9 cellular contexts compared by ENCODE assay signal in genomic region chr22:37887610-37888378, GRCh38. TPM values are rescaled to one million over a fixed set of nuclear protein-coding genes. Genes with fewer than 3 reads are reported as not detected.
A peak's percentile ranks its signal among the peaks of the same experiment; 100 is the strongest.
DNase-seq lines count a peak whose midpoint lies in the region; ATAC-seq, FAIRE-seq and TF ChIP-seq lines count a peak whose summit lies in the region.
"Had no signal": no experiment of that assay in that cellular context is flagged by ENCODE, and none has a peak within 500 bp of the region (broad histone marks: within the 10 kb centered on the region; RNA-seq: fewer than 3 reads in every experiment).

No MANE protein-coding gene starts in this region.

- TF ChIP-seq CTCF in A549 (IDR thresholded peaks at IDR 0.05): peak; percentile 20; the same call in 1 of the 3 replicates
- peak; percentile 69 for TF ChIP-seq CTCF in IMR-90 (conservative IDR thresholded peaks at IDR 0.05; ENCODE audit: low read depth, low read length)

- H3K27me3 ChIP-seq in IMR-90 (ENCODE audit: control insufficient read depth, insufficient read depth, low read length): no peaks in the 10 kb centered on the region

- dilution Hi-C loops in IMR-90 (cut with HindIII; ENCODE audit: low sequenced_read_pairs, unreplicated experiment): no loop called here

- FAIRE-seq in A549 (lab: Jason Lieb, UNC) (no peak), H54 (lab: Jason Lieb, UNC) (no peak)

- WGBS in A549 (ENCODE audit: missing lambda C conversion rate): 71% methylated on average over 6 of the region's 6 CpGs
- WGBS in IMR-90 (ENCODE audit: extremely low coverage in 2 of 2, insufficient read length in 1 of 2), 2 experiments: 0% methylated on average over 1 of the region's 6 CpGs; no CpG with 5 or more reads in 1 of the 2 experiments
- WGBS in mesodermal cell (ENCODE audit: insufficient coverage in 2 of 2), 2 experiments: 17 to 60% methylated on average over 1 of the region's 6 CpGs

- peak overlapping the region; percentile 31; the same call in 1 of the 2 replicates for H2BK120ac ChIP-seq in IMR-90 (ENCODE audit: low read depth, low read length)

- H3K36me3 ChIP-seq in IMR-90 (ENCODE audit: control insufficient read depth, insufficient read depth, low read length) (peaks cover 30% of the 10 kb centered on the region), mesodermal cell (ENCODE audit: control insufficient read depth, insufficient read depth, low read length) (peaks cover 76% of the 10 kb centered on the region)

- H3K4me1 ChIP-seq in A549: no peaks in the 10 kb centered on the region
- peaks cover 5% of the 10 kb centered on the region for H3K4me1 ChIP-seq in IMR-90 (ENCODE audit: control insufficient read depth, insufficient read depth, low read length)
- H3K4me1 ChIP-seq in mesodermal cell (ENCODE audit: control insufficient read depth, insufficient read depth, low read length, poor library complexity, severe bottlenecking): peaks cover 24% of the 10 kb centered on the region

- peak overlapping the region; percentile 51; the same call in 1 of the 2 replicates for H4K5ac ChIP-seq in IMR-90 (ENCODE audit: low read depth, low read length)

- DNase-seq in A549 (ENCODE audit: low read depth in 1 of 2, low spot score in 1 of 2): peak in 1 of 2 experiments; percentile 36
- peak; percentile 65 for DNase-seq in IMR-90
- DNase-seq in dermis blood vessel endothelial cell: peak; percentile 86
- no peak for DNase-seq in activated T-cell treated with anti-CD3 and anti-CD28 coated beads, Interleukin-2, amount 50 U/mL, for 72 hours
- no peak for DNase-seq in H54 (ENCODE audit: insufficient read length, low spot score)

- no peaks in the 10 kb centered on the region for H3K27me3 Mint-ChIP-seq in activated T-cell treated with anti-CD3 and anti-CD28 coated beads, Interleukin-2, amount 50 U/mL, for 72 hours (ENCODE audit: low read depth)
- H3K27me3 Mint-ChIP-seq: stimulated activated naive CD8-positive, alpha-beta T cell treated with anti-CD3 and anti-CD28 coated beads, Interleukin-15, Interleukin-2, amounts not matched to agents 100 ng/mL and 50 ng/mL, for 24 hours had no signal

- H3K14ac ChIP-seq in IMR-90 (replicated peaks; ENCODE audit: low read depth, low read length): peak overlapping the region; percentile 57

- H3K9me3 Mint-ChIP-seq in activated T-cell treated with anti-CD3 and anti-CD28 coated beads, Interleukin-2, amount 50 U/mL, for 72 hours: no peaks in the 10 kb centered on the region
- H3K9me3 Mint-ChIP-seq: stimulated activated naive CD8-positive, alpha-beta T cell treated with anti-CD3 and anti-CD28 coated beads, Interleukin-15, Interleukin-2, amounts not matched to agents 100 ng/mL and 50 ng/mL, for 24 hours had no signal

- H3K18ac ChIP-seq in IMR-90 (ENCODE audit: low read depth, low read length): peak overlapping the region; percentile 47; the same call in 1 of the 2 replicates

- H3K27ac Mint-ChIP-seq in activated T-cell treated with anti-CD3 and anti-CD28 coated beads, Interleukin-2, amount 50 U/mL, for 72 hours: no peak overlapping the region
- H3K27ac Mint-ChIP-seq: stimulated activated naive CD8-positive, alpha-beta T cell treated with anti-CD3 and anti-CD28 coated beads, Interleukin-15, Interleukin-2, amounts not matched to agents 100 ng/mL and 50 ng/mL, for 24 hours had no signal

- H2BK15ac ChIP-seq in IMR-90 (ENCODE audit: low read depth, low read length): 0 out of 3 replicates have a peak overlapping the region, but pooled peaks have one; percentile 16

- no peaks in the 10 kb centered on the region for H3K9me1 ChIP-seq in IMR-90 (ENCODE audit: insufficient read depth, low read length)

- H3K36me3 Mint-ChIP-seq in activated T-cell treated with anti-CD3 and anti-CD28 coated beads, Interleukin-2, amount 50 U/mL, for 72 hours (ENCODE audit: insufficient read depth in 2 of 2): peaks cover 6 to 24% of the 10 kb centered on the region in 2 donors

- TF ChIP-seq POLR2A in A549 (IDR thresholded peaks at IDR 0.05; ENCODE audit: low read length): no peak
- TF ChIP-seq POLR2A in IMR-90 (IDR thresholded peaks at IDR 0.05; ENCODE audit: low read depth, low read length): no peak; the same call in 1 of the 2 replicates
- no peak for TF ChIP-seq POLR2A in H54 (IDR thresholded peaks at IDR 0.05; ENCODE audit: low read depth, low read length)

- peak overlapping the region; percentile 43; the same call in 1 of the 2 replicates for H2BK20ac ChIP-seq in IMR-90 (ENCODE audit: low read depth, low read length)

- peak overlapping the region; percentile 67 for H2AK9ac ChIP-seq in IMR-90 (replicated peaks; ENCODE audit: low read depth, low read length, poor library complexity)

- H3K56ac ChIP-seq in IMR-90 (ENCODE audit: extremely low read depth, insufficient read depth, low read length): peak overlapping the region; percentile 42

- peak; percentile 12 to 21; a peak in 1 of 5 replicates for TF ChIP-seq RAD21 in A549 (conservative IDR thresholded peaks at IDR 0.05 in 1 of 2, IDR thresholded peaks at IDR 0.05 in 1 of 2)
- TF ChIP-seq RAD21 in IMR-90 (IDR thresholded peaks at IDR 0.05; ENCODE audit: low read length): peak; percentile 75

- CTCF ChIA-PET in A549 (lab: Yijun Ruan, JAX): interaction anchor here (0.6 to 3.4 kb wide), 13 partner anchors 8 to 69 kb away, joined by 3 to 15 read pairs (median 5); partner anchors contain the start of gene MICALL1
- CTCF ChIA-PET in IMR-90 (lab: Yijun Ruan, JAX): interaction anchor here (0.5 to 1.3 kb wide), 7 partner anchors 9 to 112 kb away, joined by 3 to 4 read pairs (median 3); no protein-coding TSS in a partner anchor

- H4K20me1 ChIP-seq in IMR-90 (ENCODE audit: insufficient read depth, low read length): peaks cover 17% of the 10 kb centered on the region

- H3K4me2 ChIP-seq in A549: no peak overlapping the region
- H3K4me2 ChIP-seq in IMR-90 (ENCODE audit: low read depth, low read length): peak overlapping the region; percentile 45; the same call in 1 of the 2 replicates

- peak overlapping the region; percentile 8; the same call in 1 of the 2 replicates for H3K9ac ChIP-seq in IMR-90 (ENCODE audit: low read depth, low read length)

- H3K4me3 ChIP-seq in A549 (no peak overlapping the region), IMR-90 (ENCODE audit: insufficient read depth, low read depth, low read length) (no peak overlapping the region), mesodermal cell (ENCODE audit: extremely low read depth, insufficient read depth, low read length, poor library complexity, severe bottlenecking) (no peak overlapping the region)

- H3K4ac ChIP-seq in IMR-90 (ENCODE audit: low read depth, low read length): peak overlapping the region; percentile 73

- BruUV-seq in IMR-90 (replicated peaks; lab: Mats Ljungman, UMichigan): no TSS peak

- peak overlapping the region; percentile 55 for H2BK5ac ChIP-seq in IMR-90 (ENCODE audit: low read depth, low read length, poor library complexity, severe bottlenecking)

- H4K91ac ChIP-seq in IMR-90 (ENCODE audit: insufficient read depth, low read depth, low read length): peak overlapping the region; percentile 67

- in situ Hi-C loops in IMR-90 (cut with MboI; ENCODE audit: low sequenced_read_pairs): no loop called here

- H3K9me3 ChIP-seq in A549: no peaks in the 10 kb centered on the region
- no peaks in the 10 kb centered on the region for H3K9me3 ChIP-seq in IMR-90 (ENCODE audit: control insufficient read depth, insufficient read depth, low read length)
- no peaks in the 10 kb centered on the region for H3K9me3 ChIP-seq in mesodermal cell (ENCODE audit: control insufficient read depth, low read length)

- intact Hi-C loops in IMR-90 (cut with micrococcal nuclease): loop anchor here (1.0 kb wide), 2 partner anchors 47 to 78 kb away; no protein-coding TSS in a partner anchor

- peak; percentile 71 to 83; a peak in 3 of 6 replicates for ATAC-seq in A549
- ATAC-seq in IMR-90 (ENCODE audit: low read depth): peak; percentile 87
- ATAC-seq in HG02610 (IDR thresholded peaks at IDR 0.05; ENCODE audit: unreplicated experiment): no peak
- ATAC-seq in GM18520 (IDR thresholded peaks at IDR 0.05; ENCODE audit: unreplicated experiment): no peak
- ATAC-seq in activated T-cell treated with anti-CD3 and anti-CD28 coated beads, Interleukin-2, amount 50 U/mL, for 72 hours (replicated peaks in 1 of 2): no peak

- H3K23ac ChIP-seq in IMR-90 (ENCODE audit: low read depth, low read length): 0 out of 2 replicates have a peak overlapping the region, but pooled peaks have one; percentile 2

- peaks cover 11 to 49% of the 10 kb centered on the region in 2 experiments for H3K79me1 ChIP-seq in IMR-90 (ENCODE audit: low read depth in 1 of 2, low read length in 2 of 2)

- no peak for TF ChIP-seq EP300 in A549 (IDR thresholded peaks at IDR 0.05)

- H2AFZ ChIP-seq in IMR-90 (replicated peaks; ENCODE audit: low read length, poor library complexity): peak overlapping the region; percentile 63

- POLR2A ChIA-PET in A549 (lab: Yijun Ruan, JAX) (no interaction called here), IMR-90 (lab: Charles Lee; ENCODE audit: unreplicated experiment) (no interaction called here)

- H3K27ac ChIP-seq in A549 (no peak overlapping the region), IMR-90 (ENCODE audit: insufficient read depth, low read length) (peak overlapping the region; percentile 73), mesodermal cell (ENCODE audit: low read depth, low read length, severe bottlenecking) (peak overlapping the region; percentile 67)

- H3K4me3 Mint-ChIP-seq in activated T-cell treated with anti-CD3 and anti-CD28 coated beads, Interleukin-2, amount 50 U/mL, for 72 hours: no peak overlapping the region
- H3K4me3 Mint-ChIP-seq: stimulated activated naive CD8-positive, alpha-beta T cell treated with anti-CD3 and anti-CD28 coated beads, Interleukin-15, Interleukin-2, amounts not matched to agents 100 ng/mL and 50 ng/mL, for 24 hours had no signal

- peak overlapping the region; percentile 91 for H2AK5ac ChIP-seq in IMR-90 (ENCODE audit: low read depth, low read length)

- H4K8ac ChIP-seq in IMR-90 (ENCODE audit: low read depth in 2 of 2, low read length in 2 of 2): peak overlapping the region; percentile 7 to 72

- H3K4me1 Mint-ChIP-seq in activated T-cell treated with anti-CD3 and anti-CD28 coated beads, Interleukin-2, amount 50 U/mL, for 72 hours (ENCODE audit: low read depth): no peaks in the 10 kb centered on the region

RNA-seq across cellular contexts. Expression of gene MICALL1, which starts 18.3 kb away (rescaled TPM):
- polyA plus RNA-seq in A549 (2011; rRNA removed) (10.4 and 11.1 TPM in 2 replicates), A549 (2017; fragmentation: RNase III; extraction: RNeasy Plus Mini Kit Qiagen cat#74134 plus additional on column Dnase treatment) (16.1 to 19.0 TPM (median 18.6 TPM) in 3 replicates), IMR-90 (2012; rRNA removed) (22.3 and 25.3 TPM in 2 replicates)
- polyA plus RNA-seq in A549 (2012; cell fraction: cytosol; rRNA removed): 8.1 and 13.2 TPM in 2 replicates
- polyA plus RNA-seq in A549 (2012; cell fraction: nucleus; rRNA removed): 18.0 and 23.4 TPM in 2 replicates
- 18.0 and 19.1 TPM in 2 replicates for polyA minus RNA-seq in A549 (2011; rRNA and poly(A)+ RNA removed)
- total RNA-seq in IMR-90 (2012; rRNA removed) (12.2 and 12.4 TPM in 2 replicates), dermis blood vessel endothelial cell (36.4 and 52.7 TPM in 2 replicates)
- polyA plus RNA-seq in IMR-90 (2012; cell fraction: cytosol; rRNA removed): 13.7 and 21.3 TPM in 2 replicates
- polyA plus RNA-seq in IMR-90 (2012; cell fraction: nucleus; rRNA removed; ENCODE audit: low replicate concordance): 20.4 and 54.3 TPM in 2 replicates
- polyA plus RNA-seq in mesodermal cell (2013, experiment 1 of 2): 49.6 TPM
- 41.5 TPM for polyA plus RNA-seq in mesodermal cell (2013, experiment 2 of 2)
- total RNA-seq in activated T-cell treated with anti-CD3 and anti-CD28 coated beads, Interleukin-2, amount 50 U/mL, for 72 hours: 10 to 100 TPM; 21.3 to 21.6 TPM

RNA-seq across cellular contexts. Expression of gene EIF3L, which starts 38.6 kb away (rescaled TPM):
- polyA plus RNA-seq in A549 (2011; rRNA removed) (423 and 493 TPM in 2 replicates), A549 (2017; fragmentation: RNase III; extraction: RNeasy Plus Mini Kit Qiagen cat#74134 plus additional on column Dnase treatment) (212 to 222 TPM (median 218 TPM) in 3 replicates), IMR-90 (2012; rRNA removed) (354 and 391 TPM in 2 replicates)
- polyA plus RNA-seq in A549 (2012; cell fraction: cytosol; rRNA removed): 206 and 272 TPM in 2 replicates
- 133 and 171 TPM in 2 replicates for polyA plus RNA-seq in A549 (2012; cell fraction: nucleus; rRNA removed)
- 412 and 554 TPM in 2 replicates for polyA minus RNA-seq in A549 (2011; rRNA and poly(A)+ RNA removed)
- total RNA-seq in IMR-90 (2012; rRNA removed) (464 and 593 TPM in 2 replicates), dermis blood vessel endothelial cell (358 and 454 TPM in 2 replicates)
- polyA plus RNA-seq in IMR-90 (2012; cell fraction: cytosol; rRNA removed): 183 and 246 TPM in 2 replicates
- polyA plus RNA-seq in IMR-90 (2012; cell fraction: nucleus; rRNA removed; ENCODE audit: low replicate concordance): 89.0 and 188 TPM in 2 replicates
- 396 TPM for polyA plus RNA-seq in mesodermal cell (2013, experiment 1 of 2)
- polyA plus RNA-seq in mesodermal cell (2013, experiment 2 of 2): 387 TPM
- total RNA-seq in activated T-cell treated with anti-CD3 and anti-CD28 coated beads, Interleukin-2, amount 50 U/mL, for 72 hours: 100 to 1,000 TPM; 826 to 905 TPM

RNA-seq across cellular contexts. Expression of gene ANKRD54, which starts 43.7 kb away (rescaled TPM):
- 13.2 and 15.2 TPM in 2 replicates for polyA plus RNA-seq in A549 (2011; rRNA removed)
- polyA plus RNA-seq in A549 (2012; cell fraction: cytosol; rRNA removed): 27.2 and 35.3 TPM in 2 replicates
- polyA plus RNA-seq in A549 (2012; cell fraction: nucleus; rRNA removed): 50.3 and 76.5 TPM in 2 replicates
- polyA plus RNA-seq in A549 (2017; fragmentation: RNase III; extraction: RNeasy Plus Mini Kit Qiagen cat#74134 plus additional on column Dnase treatment): 19.3 to 21.8 TPM (median 21.1 TPM) in 3 replicates
- 14.0 and 17.0 TPM in 2 replicates for polyA minus RNA-seq in A549 (2011; rRNA and poly(A)+ RNA removed)
- 18.5 and 20.3 TPM in 2 replicates for total RNA-seq in IMR-90 (2012; rRNA removed)
- 31.3 and 31.5 TPM in 2 replicates for polyA plus RNA-seq in IMR-90 (2012; rRNA removed)
- polyA plus RNA-seq in IMR-90 (2012; cell fraction: cytosol; rRNA removed): 27.1 and 36.8 TPM in 2 replicates
- polyA plus RNA-seq in IMR-90 (2012; cell fraction: nucleus; rRNA removed; ENCODE audit: low replicate concordance): 46.2 and 142 TPM in 2 replicates
- total RNA-seq in dermis blood vessel endothelial cell: 43.6 and 44.3 TPM in 2 replicates
- polyA plus RNA-seq in mesodermal cell (2013, experiment 1 of 2): 17.8 TPM
- 18.1 TPM for polyA plus RNA-seq in mesodermal cell (2013, experiment 2 of 2)
- 10 to 100 TPM; 22.8 to 28.2 TPM for total RNA-seq in activated T-cell treated with anti-CD3 and anti-CD28 coated beads, Interleukin-2, amount 50 U/mL, for 72 hours

Comparison
In these comparisons a context has a peak if more than half of its experiments do, and no peak if none do; other contexts are left out.
1. ATAC-seq: peak in A549 (2 of 2) and IMR-90 (single experiment); none in HG02610 (single experiment), GM18520 (single experiment) and activated T-cell treated with anti-CD3 and anti-CD28 coated beads, Interleukin-2, amount 50 U/mL, for 72 hours (0 of 2).
2. DNase-seq: peak in IMR-90 (single experiment) and dermis blood vessel endothelial cell (single experiment); none in activated T-cell treated with anti-CD3 and anti-CD28 coated beads, Interleukin-2, amount 50 U/mL, for 72 hours (0 of 2) and H54 (single experiment).
3. H3K27ac ChIP-seq: peak in IMR-90 (single experiment) and mesodermal cell (single experiment); none in A549 (0 of 2).